ENCODE assay signal across 13 cellular contexts in the genomic region with DNA sequence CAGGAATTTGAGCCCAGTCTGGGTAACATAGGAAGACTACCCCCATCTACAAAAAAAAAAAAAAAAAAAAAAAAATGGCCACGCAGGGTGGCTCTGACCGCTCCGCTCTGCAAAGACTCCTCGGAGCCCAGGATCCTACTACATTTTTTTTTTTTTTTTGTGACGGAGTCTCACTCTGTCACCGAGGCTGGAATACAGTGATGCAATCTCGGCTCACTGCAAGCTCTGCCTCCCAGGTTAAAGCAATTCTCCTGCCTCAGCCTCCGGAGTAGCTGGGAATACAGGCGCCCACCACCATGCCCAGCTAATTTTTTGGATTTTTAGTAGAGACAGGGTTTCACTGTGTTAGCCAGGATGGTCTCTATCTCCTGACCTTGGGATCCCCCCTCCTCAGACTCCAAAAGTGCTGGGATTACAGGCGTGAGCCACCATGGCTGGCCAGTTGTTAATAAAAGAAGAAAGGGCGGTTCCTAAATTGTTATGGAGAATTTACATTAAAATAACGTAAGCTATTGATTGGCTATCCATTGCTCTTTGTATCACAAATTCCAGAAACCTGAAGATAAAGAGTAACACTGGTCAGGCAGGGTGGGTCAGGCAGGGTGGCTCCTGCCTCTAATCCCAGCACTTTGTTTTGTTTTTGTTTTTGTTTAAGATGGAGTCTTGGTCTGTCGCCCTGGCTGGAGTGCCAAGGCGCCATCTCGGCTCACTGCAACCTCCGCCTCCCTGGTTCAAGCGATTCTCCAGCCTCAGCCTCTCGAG. TPM values are rescaled to one million over a fixed set of nuclear protein-coding genes. Genes with fewer than 3 reads are reported as not detected.
DNase-seq lines count a peak whose midpoint lies in the region; ATAC-seq and TF ChIP-seq lines count a peak whose summit lies in the region.
"Not testable (repeated sequence)": the region's sequence is repeated elsewhere in the genome, so short reads cannot be mapped to it uniquely, and the experiment has no call there.
"Had no signal": no experiment of that assay in that cellular context is flagged by ENCODE, and none has a peak within 500 bp of the region (broad histone marks: within the 10 kb centered on the region; RNA-seq: fewer than 3 reads in every experiment).

No MANE protein-coding gene starts in this region.

- not testable (repeated sequence) for H2AFZ ChIP-seq in GM23338, parathyroid adenoma

- H3K36me3 Mint-ChIP-seq in GM23338 (ENCODE audit: low read depth), result peaks cover 45% of the 10 kb centered on the region
- peaks cover 30% of the 10 kb centered on the region for H3K36me3 Mint-ChIP-seq in WTC11
- peaks cover 86% of the 10 kb centered on the region for H3K36me3 Mint-ChIP-seq in dendritic cell treated with granulocyte-macrophage colony-stimulating factor and Interleukin-4, amounts not matched to agents 40 ng/mL and 50 ng/mL, for 4 days (ENCODE audit: low read depth)

- not testable (repeated sequence) for H4K20me1 ChIP-seq in GM23338 (replicated peaks; ENCODE audit: insufficient read depth)

- not testable (repeated sequence) for H3K9me3 Mint-ChIP-seq in GM23338; WTC11; dendritic cell treated with granulocyte-macrophage colony-stimulating factor and Interleukin-4, amounts not matched to agents 40 ng/mL and 50 ng/mL, for 4 days

- H3K4me1 Mint-ChIP-seq in GM23338 (peaks cover 32% of the 10 kb centered on the region), WTC11 (peaks cover 25% of the 10 kb centered on the region)
- not testable (repeated sequence) for H3K4me1 Mint-ChIP-seq in dendritic cell treated with granulocyte-macrophage colony-stimulating factor and Interleukin-4, amounts not matched to agents 40 ng/mL and 50 ng/mL, for 4 days (ENCODE audit: low read depth)

- peak; percentile 48 for DNase-seq in GM23338 (ENCODE audit: low spot score)
- DNase-seq in HAP-1 (ENCODE audit: low spot score in 2 of 2), result peak; percentile 74 to 98
- not testable (repeated sequence) for DNase-seq in WTC11 (ENCODE audit: low spot score)

- H3K27ac ChIP-seq in GM23338 (ENCODE audit: low read depth), result peak overlapping the region; percentile 92
- not testable (repeated sequence) for H3K27ac ChIP-seq in iPS-20b (ENCODE audit: low read length); parathyroid adenoma

- not testable (repeated sequence) for H3F3A ChIP-seq in GM23338 (replicated peaks; ENCODE audit: low read depth)

- peaks cover 29% of the 10 kb centered on the region for H3K4me1 ChIP-seq in GM23338 (ENCODE audit: insufficient read depth)
- peaks cover 22% of the 10 kb centered on the region for H3K4me1 ChIP-seq in HAP-1
- H3K4me1 ChIP-seq in iPS-20b (ENCODE audit: insufficient read depth, low read length), result not testable (repeated sequence)
- H3K4me1 ChIP-seq in parathyroid adenoma, result peaks cover 16% of the 10 kb centered on the region

- intact Hi-C loops in dendritic cell treated with granulocyte-macrophage colony-stimulating factor and Interleukin-4, amounts not matched to agents 40 ng/mL and 50 ng/mL, for 4 days (cut with micrococcal nuclease), result not testable (repeated sequence)

- H3K4me2 ChIP-seq in GM23338, result peak overlapping the region; percentile 60
- peak overlapping the region; percentile 22 for H3K4me2 ChIP-seq in parathyroid adenoma (ENCODE audit: low read length)

- not testable (repeated sequence) for H3K79me2 ChIP-seq in GM23338 (replicated peaks; ENCODE audit: insufficient read depth); parathyroid adenoma

- peaks cover 13% of the 10 kb centered on the region for H3K27me3 Mint-ChIP-seq in GM23338 (ENCODE audit: insufficient read depth, low read depth, poor library complexity)
- H3K27me3 Mint-ChIP-seq in WTC11 (ENCODE audit: low read depth); dendritic cell treated with granulocyte-macrophage colony-stimulating factor and Interleukin-4, amounts not matched to agents 40 ng/mL and 50 ng/mL, for 4 days: not testable (repeated sequence)

- POLR2A ChIA-PET in WTC11 (lab: Charles Lee), result interaction anchor here (0.6 kb wide), 1 partner anchor 11 kb away, joined by 3 read pairs; no protein-coding TSS in a partner anchor

- peak; percentile 51 for ATAC-seq in GM23338
- not testable (repeated sequence) for ATAC-seq in WTC11

- peaks cover 11% of the 10 kb centered on the region for H3K36me3 ChIP-seq in GM23338 (ENCODE audit: insufficient read depth)
- peaks cover 41% of the 10 kb centered on the region for H3K36me3 ChIP-seq in HAP-1 (replicated peaks)
- H3K36me3 ChIP-seq in iPS-20b (ENCODE audit: insufficient read depth, low read depth, low read length), result peaks cover 60% of the 10 kb centered on the region
- not testable (repeated sequence) for H3K36me3 ChIP-seq in parathyroid adenoma (ENCODE audit: control insufficient read depth, insufficient read depth, low read length)

- not testable (repeated sequence) for H3K4me3 Mint-ChIP-seq in GM23338; WTC11; dendritic cell treated with granulocyte-macrophage colony-stimulating factor and Interleukin-4, amounts not matched to agents 40 ng/mL and 50 ng/mL, for 4 days

- in situ Hi-C loops in HAP-1 (cut with MboI; ENCODE audit: low sequenced_read_pairs), result not testable (repeated sequence)

- not testable (repeated sequence) for H3K4me3 ChIP-seq in GM23338; iPS-20b (ENCODE audit: low read length); parathyroid adenoma (ENCODE audit: low read depth, low read length)
- 0 out of 2 replicates have a peak overlapping the region, but pooled peaks have one; percentile 4 for H3K4me3 ChIP-seq in HAP-1

- not testable (repeated sequence) for H3K27me3 ChIP-seq in GM23338 (ENCODE audit: insufficient read depth); HAP-1 (ENCODE audit: low read depth); iPS-20b (ENCODE audit: insufficient read depth, low read length); parathyroid adenoma (ENCODE audit: control insufficient read depth, insufficient read depth, low read length)

- H3K9me3 ChIP-seq in HAP-1; iPS-20b (ENCODE audit: insufficient read depth, low read depth, low read length); parathyroid adenoma (ENCODE audit: control insufficient read depth, low read length): not testable (repeated sequence)

- H3K27ac Mint-ChIP-seq in GM23338 (peak overlapping the region; percentile 34; the same call in 1 of the 2 replicates), WTC11 (peak overlapping the region; percentile 19; the same call in 1 of the 2 replicates)
- H3K27ac Mint-ChIP-seq in dendritic cell treated with granulocyte-macrophage colony-stimulating factor and Interleukin-4, amounts not matched to agents 40 ng/mL and 50 ng/mL, for 4 days, result peak overlapping the region; percentile 18

- CTCF ChIA-PET in WTC11 (lab: Charles Lee), result interaction anchor here (0.9 kb wide), 1 partner anchor 69 kb away, joined by 3 read pairs; no protein-coding TSS in a partner anchor

- not testable (repeated sequence) for TF ChIP-seq CTCF in GM23338 (conservative IDR thresholded peaks at IDR 0.05; ENCODE audit: low read depth in 2 of 2); WTC11 (IDR thresholded peaks at IDR 0.05); parathyroid adenoma (IDR thresholded peaks at IDR 0.05)

- not testable (repeated sequence) for H3K9me2 ChIP-seq in GM23338 (ENCODE audit: insufficient read depth)

- peak overlapping the region; percentile 32; the same call in 1 of the 2 replicates for H3K9ac ChIP-seq in iPS-20b (ENCODE audit: low read depth, low read length)
- not testable (repeated sequence) for H3K9ac ChIP-seq in parathyroid adenoma

RNA-seq across cellular contexts. Expression of gene TOMM40, which starts 8.2 kb away (rescaled TPM):
- total RNA-seq in GM23338 (2014; rRNA removed; shearing (Covaris generic)), result 233 and 273 TPM in 2 replicates
- 135 and 142 TPM in 2 replicates for polyA plus RNA-seq in GM23338 (2016; fragmentation: Nextera tagmentation; extraction: Ambion mirVana)
- 166 to 221 TPM (median 181 TPM) in 3 replicates for total RNA-seq in WTC11 (2021)

RNA-seq across cellular contexts. Expression of gene APOE, which starts 22.8 kb away (rescaled TPM):
- total RNA-seq in GM23338 (2014; rRNA removed; shearing (Covaris generic)), result 1,391 and 1,438 TPM in 2 replicates
- polyA plus RNA-seq in GM23338 (2016; fragmentation: Nextera tagmentation; extraction: Ambion mirVana), result 1,133 and 1,232 TPM in 2 replicates
- total RNA-seq in WTC11 (2021), result 815 to 837 TPM (median 824 TPM) in 3 replicates
- polyA plus RNA-seq: CD8-positive, alpha-beta memory T cell had no signal

RNA-seq across cellular contexts. Expression of gene APOC1, which starts 31.6 kb away (rescaled TPM):
- 25.4 and 26.8 TPM in 2 replicates for total RNA-seq in GM23338 (2014; rRNA removed; shearing (Covaris generic))
- polyA plus RNA-seq in GM23338 (2016; fragmentation: Nextera tagmentation; extraction: Ambion mirVana), result 221 and 252 TPM in 2 replicates
- 76.2 to 101 TPM (median 86.5 TPM) in 3 replicates for total RNA-seq in WTC11 (2021)
- total RNA-seq: CD4-positive, alpha-beta T cell had no signal
- polyA plus RNA-seq: CD14-positive monocyte; CD8-positive, alpha-beta memory T cell had no signal

RNA-seq across cellular contexts. Expression of gene NECTIN2, which starts 36.7 kb away (rescaled TPM):
- 230 and 235 TPM in 2 replicates for total RNA-seq in GM23338 (2014; rRNA removed; shearing (Covaris generic))
- 109 and 113 TPM in 2 replicates for polyA plus RNA-seq in GM23338 (2016; fragmentation: Nextera tagmentation; extraction: Ambion mirVana)
- total RNA-seq in WTC11 (2021), result 164 to 170 TPM (median 168 TPM) in 3 replicates

RNA-seq across cellular contexts. Expression of gene APOC4, which starts 59.2 kb away (rescaled TPM):
- total RNA-seq in GM23338 (2014; rRNA removed; shearing (Covaris generic)), result not detected in 2 replicates
- polyA plus RNA-seq in GM23338 (2016; fragmentation: Nextera tagmentation; extraction: Ambion mirVana), result not detected in 2 replicates
- total RNA-seq in WTC11 (2021), result not detected in 3 replicates
- total RNA-seq: Calu3; CD4-positive, alpha-beta T cell; CD8-positive, alpha-beta memory T cell; Daoy; G401 had no signal
- polyA plus RNA-seq: A549; CD14-positive monocyte; CD8-positive, alpha-beta memory T cell had no signal
